ENCODE assay signal across 8 cellular contexts in genomic region chr13:114063545-114064515, GRCh38.
DNase-seq lines count a peak whose midpoint lies in the region; TF ChIP-seq lines count a peak whose summit lies in the region.

No MANE protein-coding gene starts in this region.

- H3K27ac ChIP-seq in brain microvascular endothelial cell, result peak overlapping the region; percentile 95
- peak overlapping the region; percentile 69 to 77 for H3K27ac ChIP-seq in liver (ENCODE audit: low read depth in 1 of 2, low read length in 2 of 2)
- H3K27ac ChIP-seq in substantia nigra (ENCODE audit: low read depth, low read length, poor library complexity, severe bottlenecking), result peak overlapping the region; percentile 99

- H3K27me3 ChIP-seq in brain microvascular endothelial cell (replicated peaks) (no peaks in the 10 kb centered on the region), liver (ENCODE audit: control insufficient read depth in 4 of 4, insufficient read depth in 4 of 4, low read length in 3 of 4) (no peaks in the 10 kb centered on the region)

- peaks cover 13% of the 10 kb centered on the region for H3K36me3 ChIP-seq in brain microvascular endothelial cell (replicated peaks)
- no peaks in the 10 kb centered on the region for H3K36me3 ChIP-seq in liver (ENCODE audit: control insufficient read depth in 4 of 4, insufficient read depth in 3 of 4, low read depth in 1 of 4, low read length in 3 of 4)

- no peak for TF ChIP-seq RAD21 in liver (IDR thresholded peaks at IDR 0.05)

- H3K4me1 ChIP-seq in liver (ENCODE audit: control insufficient read depth in 4 of 4, insufficient read depth in 4 of 4, low read length in 3 of 4), result peaks cover 0 to 5% (median 2%) of the 10 kb centered on the region in 4 donors

- H3K4me3 ChIP-seq in brain microvascular endothelial cell (ENCODE audit: low read depth, low read length) (peak overlapping the region; percentile 36), liver (ENCODE audit: low read depth in 1 of 3, low read length in 3 of 3) (peak overlapping the region; percentile 20 to 42 (median 38))

- TF ChIP-seq CTCF in brain microvascular endothelial cell (IDR thresholded peaks at IDR 0.05; ENCODE audit: low read depth, low read length, missing control alignments), result no peak
- no peak for TF ChIP-seq CTCF in liver (IDR thresholded peaks at IDR 0.05; ENCODE audit: low read depth, low read length, missing input control)

- DNase-seq in CD1c-positive myeloid dendritic cell (ENCODE audit: extremely low spot score) (peak; percentile 78), M059J (ENCODE audit: low read depth) (peak; percentile 65), brain microvascular endothelial cell (no peak), substantia nigra (lab: John Stamatoyannopoulos, UW) (peak in 23 of 49 donors; percentile 23 to 80 (median 59)), D341Med (ENCODE audit: low spot score) (no peak), DMS 273 treated with DMSO at 0.1 percent for 48 hours (lab: John Stamatoyannopoulos, UW) (no peak), NCI-H1436 treated with DMSO at 0.1 percent for 48 hours (lab: John Stamatoyannopoulos, UW) (no peak)

- WGBS in liver, result 68% methylated on average over 25 of the region's 25 CpGs

- H3K9ac ChIP-seq in liver (ENCODE audit: low read depth in 1 of 2, low read length in 2 of 2), result peak overlapping the region in 1 of 2 donors; percentile 56

- in situ Hi-C loops in brain microvascular endothelial cell (cut with HindIII; ENCODE audit: low pct_ligation_motif_present, low sequenced_read_pairs), result no loop called here

- H3K9me3 ChIP-seq in liver (ENCODE audit: control insufficient read depth in 4 of 4, low read length in 3 of 4), result no peaks in the 10 kb centered on the region

TF ChIP-seq in liver, 16 proteins besides CTCF, POLR2A, EP300 and RAD21:
- TF ChIP-seq, protein P1, sequence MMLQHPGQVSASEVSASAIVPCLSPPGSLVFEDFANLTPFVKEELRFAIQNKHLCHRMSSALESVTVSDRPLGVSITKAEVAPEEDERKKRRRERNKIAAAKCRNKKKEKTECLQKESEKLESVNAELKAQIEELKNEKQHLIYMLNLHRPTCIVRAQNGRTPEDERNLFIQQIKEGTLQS (IDR thresholded peaks at IDR 0.05), result no peak
- TF ChIP-seq HNF4A (conservative IDR thresholded peaks at IDR 0.05) (no peak), RXRA (IDR thresholded peaks at IDR 0.05) (no peak), NR2F2 (IDR thresholded peaks at IDR 0.05) (no peak), EGR1 (IDR thresholded peaks at IDR 0.05; ENCODE audit: low read depth in 2 of 2) (no peak), SP1 (IDR thresholded peaks at IDR 0.05) (no peak), TAF1 (conservative IDR thresholded peaks at IDR 0.05) (no peak), FOXA2 (IDR thresholded peaks at IDR 0.05) (no peak), JUND (IDR thresholded peaks at IDR 0.05) (no peak), GABPA (IDR thresholded peaks at IDR 0.05 in 1 of 2, conservative IDR thresholded peaks at IDR 0.05 in 1 of 2) (no peak), FOXA1 (IDR thresholded peaks at IDR 0.05) (no peak), YY1 (IDR thresholded peaks at IDR 0.05) (no peak), HNF4G (IDR thresholded peaks at IDR 0.05) (no peak)
- TF ChIP-seq, protein P2, sequence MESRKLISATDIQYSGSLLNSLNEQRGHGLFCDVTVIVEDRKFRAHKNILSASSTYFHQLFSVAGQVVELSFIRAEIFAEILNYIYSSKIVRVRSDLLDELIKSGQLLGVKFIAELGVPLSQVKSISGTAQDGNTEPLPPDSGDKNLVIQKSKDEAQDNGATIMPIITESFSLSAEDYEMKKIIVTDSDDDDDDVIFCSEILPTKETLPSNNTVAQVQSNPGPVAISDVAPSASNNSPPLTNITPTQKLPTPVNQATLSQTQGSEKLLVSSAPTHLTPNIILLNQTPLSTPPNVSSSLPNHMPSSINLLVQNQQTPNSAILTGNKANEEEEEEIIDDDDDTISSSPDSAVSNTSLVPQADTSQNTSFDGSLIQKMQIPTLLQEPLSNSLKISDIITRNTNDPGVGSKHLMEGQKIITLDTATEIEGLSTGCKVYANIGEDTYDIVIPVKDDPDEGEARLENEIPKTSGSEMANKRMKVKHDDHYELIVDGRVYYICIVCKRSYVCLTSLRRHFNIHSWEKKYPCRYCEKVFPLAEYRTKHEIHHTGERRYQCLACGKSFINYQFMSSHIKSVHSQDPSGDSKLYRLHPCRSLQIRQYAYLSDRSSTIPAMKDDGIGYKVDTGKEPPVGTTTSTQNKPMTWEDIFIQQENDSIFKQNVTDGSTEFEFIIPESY (IDR thresholded peaks at IDR 0.05), result no peak
- TF ChIP-seq, protein P3, sequence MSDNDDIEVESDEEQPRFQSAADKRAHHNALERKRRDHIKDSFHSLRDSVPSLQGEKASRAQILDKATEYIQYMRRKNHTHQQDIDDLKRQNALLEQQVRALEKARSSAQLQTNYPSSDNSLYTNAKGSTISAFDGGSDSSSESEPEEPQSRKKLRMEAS (IDR thresholded peaks at IDR 0.05), result no peak
- TF ChIP-seq, protein P4, sequence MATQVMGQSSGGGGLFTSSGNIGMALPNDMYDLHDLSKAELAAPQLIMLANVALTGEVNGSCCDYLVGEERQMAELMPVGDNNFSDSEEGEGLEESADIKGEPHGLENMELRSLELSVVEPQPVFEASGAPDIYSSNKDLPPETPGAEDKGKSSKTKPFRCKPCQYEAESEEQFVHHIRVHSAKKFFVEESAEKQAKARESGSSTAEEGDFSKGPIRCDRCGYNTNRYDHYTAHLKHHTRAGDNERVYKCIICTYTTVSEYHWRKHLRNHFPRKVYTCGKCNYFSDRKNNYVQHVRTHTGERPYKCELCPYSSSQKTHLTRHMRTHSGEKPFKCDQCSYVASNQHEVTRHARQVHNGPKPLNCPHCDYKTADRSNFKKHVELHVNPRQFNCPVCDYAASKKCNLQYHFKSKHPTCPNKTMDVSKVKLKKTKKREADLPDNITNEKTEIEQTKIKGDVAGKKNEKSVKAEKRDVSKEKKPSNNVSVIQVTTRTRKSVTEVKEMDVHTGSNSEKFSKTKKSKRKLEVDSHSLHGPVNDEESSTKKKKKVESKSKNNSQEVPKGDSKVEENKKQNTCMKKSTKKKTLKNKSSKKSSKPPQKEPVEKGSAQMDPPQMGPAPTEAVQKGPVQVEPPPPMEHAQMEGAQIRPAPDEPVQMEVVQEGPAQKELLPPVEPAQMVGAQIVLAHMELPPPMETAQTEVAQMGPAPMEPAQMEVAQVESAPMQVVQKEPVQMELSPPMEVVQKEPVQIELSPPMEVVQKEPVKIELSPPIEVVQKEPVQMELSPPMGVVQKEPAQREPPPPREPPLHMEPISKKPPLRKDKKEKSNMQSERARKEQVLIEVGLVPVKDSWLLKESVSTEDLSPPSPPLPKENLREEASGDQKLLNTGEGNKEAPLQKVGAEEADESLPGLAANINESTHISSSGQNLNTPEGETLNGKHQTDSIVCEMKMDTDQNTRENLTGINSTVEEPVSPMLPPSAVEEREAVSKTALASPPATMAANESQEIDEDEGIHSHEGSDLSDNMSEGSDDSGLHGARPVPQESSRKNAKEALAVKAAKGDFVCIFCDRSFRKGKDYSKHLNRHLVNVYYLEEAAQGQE (IDR thresholded peaks at IDR 0.05), result no peak

Comparison
In these comparisons a context has a peak if more than half of its experiments do, and no peak if none do; other contexts are left out.
1. DNase-seq: peak in CD1c-positive myeloid dendritic cell (single experiment) and M059J (single experiment); none in brain microvascular endothelial cell (single experiment), D341Med (single experiment), DMS 273 treated with DMSO at 0.1 percent for 48 hours (single experiment) and NCI-H1436 treated with DMSO at 0.1 percent for 48 hours (single experiment).
2. Peak in every context shown above with its lines, with median percentiles within 50 percentile points of each other: H3K27ac ChIP-seq.